19 cellular contexts compared by ENCODE assay signal in the genomic region with DNA sequence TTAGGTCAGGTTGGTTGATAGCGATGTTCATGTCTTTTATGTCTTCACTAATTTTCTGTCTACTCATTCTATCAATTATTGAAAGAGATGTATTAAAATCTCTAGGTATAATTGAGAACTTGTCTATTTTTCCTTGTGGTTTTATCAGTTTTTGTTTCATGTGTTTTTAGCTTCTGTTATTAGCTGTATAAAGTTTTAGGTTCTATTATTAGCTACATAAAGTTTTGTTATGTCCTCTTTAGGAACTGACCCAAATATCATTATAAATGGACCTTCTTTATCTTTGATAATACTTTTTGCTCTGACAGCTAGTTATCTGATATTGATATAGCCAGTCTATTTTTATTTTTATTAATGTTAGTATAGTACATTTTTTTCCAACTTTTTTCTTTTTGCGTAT.
"Had no signal": no experiment of that assay in that cellular context is flagged by ENCODE, and none has a peak within 500 bp of the region (broad histone marks: within the 10 kb centered on the region; RNA-seq: fewer than 3 reads in every experiment).

No MANE protein-coding gene starts in this region.

- DNase-seq: activated CD4-positive, alpha-beta T cell treated with anti-CD3 and anti-CD28 coated beads, Interleukin-2, amount 10 ng/mL, durations not matched to agents 7 days and 5 days; activated CD4-positive, CD25-positive, alpha-beta regulatory T cell; activated CD8-positive, alpha-beta memory T cell treated with anti-CD3 and anti-CD28 coated beads for 24 hours; aorta; effector CD8-positive, alpha-beta T cell; foreskin fibroblast; glutamatergic neuron; lower lobe of right lung; nephron progenitor cell; occipital lobe; right cardiac atrium; stimulated activated CD4-positive, alpha-beta T cell treated with anti-CD3 and anti-CD28 coated beads, Interleukin-4, amount 100 ng/mL, for 4 hours; stimulated activated CD8-positive, alpha-beta memory T cell treated with anti-CD3 and anti-CD28 coated beads, Interleukin-4, amount 100 ng/mL, for 48 hours; stomach; testis; upper lobe of right lung had no signal

- H3K27me3 Mint-ChIP-seq: progenitor cell of endocrine pancreas had no signal

- H3K4me1 ChIP-seq: lower lobe of right lung, stomach, testis, upper lobe of right lung had no signal

- H3K27ac Mint-ChIP-seq: activated CD4-positive, alpha-beta T cell treated with anti-CD3 and anti-CD28 coated beads, Interleukin-2, amount 10 ng/mL, durations not matched to agents 7 days and 5 days; nephron progenitor cell; progenitor cell of endocrine pancreas had no signal

- FAIRE-seq: endothelial cell of umbilical vein had no signal

- H3K4me3 Mint-ChIP-seq: activated CD4-positive, alpha-beta T cell treated with anti-CD3 and anti-CD28 coated beads, Interleukin-2, amount 10 ng/mL, durations not matched to agents 7 days and 5 days; nephron progenitor cell had no signal

- H3K9me3 ChIP-seq: lower lobe of right lung, stomach, testis, upper lobe of right lung had no signal

- H3K27ac ChIP-seq: lower lobe of right lung, skin epidermis, stomach, testis, upper lobe of right lung had no signal

- H3K36me3 ChIP-seq: lower lobe of right lung, stomach, upper lobe of right lung had no signal

- H3K27me3 ChIP-seq: stomach, testis, upper lobe of right lung had no signal

- ATAC-seq: lower lobe of right lung, right cardiac atrium, upper lobe of right lung had no signal

- H3K4me3 ChIP-seq: lower lobe of right lung, skin epidermis, stomach, testis, upper lobe of right lung had no signal

- H3K4me1 Mint-ChIP-seq: nephron progenitor cell had no signal
